Comparison of ENCODE assay signal across 29 cellular contexts in genomic region chr1:245261786-245262185, GRCh38.
DNase-seq lines count a peak whose midpoint lies in the region; ATAC-seq and TF ChIP-seq lines count a peak whose summit lies in the region.
"Had no signal": no experiment of that assay in that cellular context is flagged by ENCODE, and none has a peak within 500 bp of the region (broad histone marks: within the 10 kb centered on the region; RNA-seq: fewer than 3 reads in every experiment).

No MANE protein-coding gene starts in this region.

- H2AK5ac ChIP-seq in mesenchymal stem cell (ENCODE audit: low read length, severe bottlenecking): peak overlapping the region; percentile 65

- no peak overlapping the region for H4K8ac ChIP-seq in mesenchymal stem cell (ENCODE audit: low read length)

- no peaks in the 10 kb centered on the region for H3K9me2 ChIP-seq in PC-3 (replicated peaks; ENCODE audit: low read length)
- H3K9me2 ChIP-seq: SK-N-SH had no signal

- H2BK15ac ChIP-seq in mesenchymal stem cell (ENCODE audit: low read depth, poor library complexity, severe bottlenecking): no peak overlapping the region

- H3K79me2 ChIP-seq in PC-3 (ENCODE audit: low read length): no peaks in the 10 kb centered on the region

- H3K27ac ChIP-seq in PC-3 (ENCODE audit: low read length): no peak overlapping the region
- peak overlapping the region; percentile 93 for H3K27ac ChIP-seq in mesenchymal stem cell (ENCODE audit: low read length, poor library complexity, severe bottlenecking)
- H3K27ac ChIP-seq: A549, breast epithelium, right lobe of liver, thoracic aorta, uterus had no signal

- H3K9me3 ChIP-seq in PC-3 (ENCODE audit: low read length) (no peaks in the 10 kb centered on the region), mesenchymal stem cell (ENCODE audit: control insufficient read depth, low read length) (no peaks in the 10 kb centered on the region)
- H3K9me3 ChIP-seq: A549, breast epithelium, right lobe of liver, SK-N-SH, thoracic aorta, uterus had no signal

- H3K14ac ChIP-seq in mesenchymal stem cell (ENCODE audit: low read length in 2 of 2): no peak overlapping the region

- no peak overlapping the region for H3K9ac ChIP-seq in PC-3 (ENCODE audit: low read length)
- no peak overlapping the region for H3K9ac ChIP-seq in mesenchymal stem cell (ENCODE audit: low read length)
- H3K9ac ChIP-seq: SK-N-SH had no signal

- H3K27me3 ChIP-seq in PC-3 (ENCODE audit: low read length) (peaks cover 65% of the 10 kb centered on the region), mesenchymal stem cell (ENCODE audit: control insufficient read depth in 1 of 2, insufficient read depth in 1 of 2, low read length in 2 of 2) (peaks cover 0 to 9% of the 10 kb centered on the region in 2 experiments)
- H3K27me3 ChIP-seq: breast epithelium, right lobe of liver, uterus had no signal

- DNase-seq in ACHN (peak; percentile 98), PC-3 (peak; percentile 33), dedifferentiated amniotic fluid mesenchymal stem cell (ENCODE audit: extremely low spot score) (peak; percentile 29), mesenchymal stem cell (no peak)
- no peak for DNase-seq in activated effector memory CD4-positive, alpha-beta T cell treated with anti-CD3 and anti-CD28 coated beads, Interleukin-2, amount 50 U/mL, for 16 hours
- DNase-seq: activated CD4-positive, alpha-beta memory T cell treated with anti-CD3 and anti-CD28 coated beads, Interleukin-2, amount 10 ng/mL, durations not matched to agents 7 days and 5 days; activated CD4-positive, alpha-beta T cell treated with anti-CD3 and anti-CD28 coated beads for 1 hour; activated CD8-positive, alpha-beta memory T cell treated with anti-CD3 and anti-CD28 coated beads, Interleukin-2, amount 50 U/mL, for 4 hours; activated naive CD4-positive, alpha-beta T cell treated with anti-CD3 and anti-CD28 coated beads, Interleukin-2, amount 10 ng/mL, durations not matched to agents 7 days and 5 days; CD4-positive, alpha-beta memory T cell; DMS 273 treated with DMSO at 0.1 percent for 48 hours; effector CD8-positive, alpha-beta T cell; H9; mammary epithelial cell; NCI-H2029; NCI-H526 treated with DMSO at 0.1 percent for 48 hours; NK-92 treated with Interleukin-12 subunit alpha and Interleukin-12 subunit beta, amount 100 ng/mL, for 24 hours; right lobe of liver; SK-N-SH; stimulated activated CD4-positive, alpha-beta T cell treated with anti-CD3 and anti-CD28 coated beads, Interleukin-2, amount 100 ng/mL, for 48 hours; stimulated activated naive CD8-positive, alpha-beta T cell treated with anti-CD3 and anti-CD28 coated beads, Interleukin-15, amount 100 ng/mL, for 72 hours; T-helper 17 cell; uterus had no signal

- H3K36me3 ChIP-seq in PC-3 (ENCODE audit: low read depth, low read length): no peaks in the 10 kb centered on the region
- no peaks in the 10 kb centered on the region for H3K36me3 ChIP-seq in mesenchymal stem cell (ENCODE audit: control insufficient read depth in 1 of 2, insufficient read depth in 2 of 2, low read depth in 1 of 2, low read length in 2 of 2)
- H3K36me3 ChIP-seq: breast epithelium, right lobe of liver, thoracic aorta, uterus had no signal

- no TSS peak for BruUV-seq in PC-3 (replicated peaks; lab: Mats Ljungman, UMichigan)

- TF ChIP-seq CTCF in PC-3 (conservative IDR thresholded peaks at IDR 0.05; ENCODE audit: low read depth, low read length): no peak

- H2BK5ac ChIP-seq in mesenchymal stem cell (ENCODE audit: low read depth, low read length, poor library complexity, severe bottlenecking): peak overlapping the region; percentile 95

- H3K79me1 ChIP-seq in mesenchymal stem cell (replicated peaks; ENCODE audit: low read length, poor library complexity, severe bottlenecking): no peaks in the 10 kb centered on the region

- no peak overlapping the region for H2BK12ac ChIP-seq in mesenchymal stem cell (ENCODE audit: low read length in 2 of 2)

- peak overlapping the region in 1 of 2 experiments; percentile 37 for H3K23ac ChIP-seq in mesenchymal stem cell (ENCODE audit: low read length in 2 of 2)

- no peak overlapping the region for H3K18ac ChIP-seq in mesenchymal stem cell (ENCODE audit: low read depth in 1 of 2, low read length in 2 of 2)

- no peak overlapping the region for H3K4ac ChIP-seq in mesenchymal stem cell (ENCODE audit: low read depth in 1 of 2, low read length in 2 of 2)

- CTCF ChIA-PET in PC-3 (lab: Charles Lee): no interaction called here

- H2BK120ac ChIP-seq in mesenchymal stem cell (ENCODE audit: low read depth, low read length): no peak overlapping the region

- POLR2A ChIA-PET in PC-3 (lab: Charles Lee; ENCODE audit: unreplicated experiment): no interaction called here

- H4K91ac ChIP-seq in mesenchymal stem cell (ENCODE audit: low read length): no peak overlapping the region

- 86% methylated on average over 4 of the region's 7 CpGs for whole genome bisulfite sequencing in mesenchymal stem cell

- H4K20me1 ChIP-seq in PC-3 (ENCODE audit: low read length): no peaks in the 10 kb centered on the region

- H3F3A ChIP-seq in PC-3 (ENCODE audit: low read length, unreplicated experiment): no peaks in the 10 kb centered on the region

- H2AFZ ChIP-seq in PC-3 (ENCODE audit: low read length): no peak overlapping the region
- no peak overlapping the region for H2AFZ ChIP-seq in mesenchymal stem cell (ENCODE audit: low read depth, low read length)

- H3K4me1 ChIP-seq in PC-3 (ENCODE audit: insufficient read depth, low read length) (peaks cover 12% of the 10 kb centered on the region), mesenchymal stem cell (ENCODE audit: control insufficient read depth, insufficient read depth, low read depth, low read length) (peaks cover 31% of the 10 kb centered on the region)
- H3K4me1 ChIP-seq: A549, breast epithelium, uterus had no signal

- intact Hi-C loops in PC-3 (cut with micrococcal nuclease): no loop called here

- in situ Hi-C loops in ACHN (cut with HindIII; ENCODE audit: low pct_ligation_motif_present, low pct_unique_long_range_greater_than_20kb, low sequenced_read_pairs): no loop called here

- H3K4me2 ChIP-seq in PC-3 (ENCODE audit: low read length) (no peak overlapping the region), mesenchymal stem cell (ENCODE audit: low read length, poor library complexity, severe bottlenecking) (peak overlapping the region; percentile 42)
- H3K4me2 ChIP-seq: A549, SK-N-SH had no signal

- ATAC-seq in PC-3 (no peak), GM19452 (IDR thresholded peaks at IDR 0.05; ENCODE audit: unreplicated experiment) (no peak), HG03378 (IDR thresholded peaks at IDR 0.05; ENCODE audit: unreplicated experiment) (no peak), HG02970 (IDR thresholded peaks at IDR 0.05; ENCODE audit: low FRiP score, unreplicated experiment) (no peak)
- ATAC-seq: A549; right lobe of liver; stimulated activated naive CD8-positive, alpha-beta T cell treated with anti-CD3 and anti-CD28 coated beads, Interleukin-15, amount 100 ng/mL, for 72 hours; T-helper 17 cell had no signal

- H3K4me3 ChIP-seq in PC-3 (ENCODE audit: low read length) (no peak overlapping the region), mesenchymal stem cell (ENCODE audit: insufficient read depth in 1 of 2, low read depth in 1 of 2, low read length in 2 of 2) (no peak overlapping the region)
- H3K4me3 ChIP-seq: A549, breast epithelium, right lobe of liver, thoracic aorta, uterus had no signal

Comparison
In these comparisons a context has a peak if more than half of its experiments do, and no peak if none do; other contexts are left out.
1. DNase-seq: peak in ACHN (single experiment), PC-3 (single experiment) and dedifferentiated amniotic fluid mesenchymal stem cell (single experiment); none in mesenchymal stem cell (single experiment) and activated effector memory CD4-positive, alpha-beta T cell treated with anti-CD3 and anti-CD28 coated beads, Interleukin-2, amount 50 U/mL, for 16 hours (single experiment).